In genomic region chr22:19984201-19984753, GRCh38 we compare ENCODE assay signal across 2 cellular contexts.
TF ChIP-seq lines count a peak whose summit lies in the region.

No MANE protein-coding gene starts in this region.

TF ChIP-seq in Ishikawa, 13 proteins besides CTCF, POLR2A, EP300 and RAD21:
- TF ChIP-seq TAF1 (IDR thresholded peaks at IDR 0.05; ENCODE audit: low read depth) (no peak), FOXM1 (IDR thresholded peaks at IDR 0.05; ENCODE audit: borderline replicate concordance, low read depth) (peak; percentile 51; the same call in 1 of the 2 replicates), CREB1 (IDR thresholded peaks at IDR 0.05; ENCODE audit: low read depth) (no peak), REST (IDR thresholded peaks at IDR 0.05; ENCODE audit: low read depth) (no peak), CEBPB (IDR thresholded peaks at IDR 0.05) (no peak), TCF12 (IDR thresholded peaks at IDR 0.05; ENCODE audit: low read depth) (peak; percentile 91), TEAD4 (IDR thresholded peaks at IDR 0.05) (peak; percentile 78), MAX (IDR thresholded peaks at IDR 0.05) (peak; percentile 63; the same call in 1 of the 2 replicates), NFIC (IDR thresholded peaks at IDR 0.05) (peak; percentile 65; the same call in 1 of the 2 replicates), YY1 (IDR thresholded peaks at IDR 0.05; ENCODE audit: low read depth) (no peak), ZBTB7A (IDR thresholded peaks at IDR 0.05; ENCODE audit: low read depth) (no peak; the same call in 1 of the 2 replicates), EGR1 (IDR thresholded peaks at IDR 0.05) (no peak), USF1 (IDR thresholded peaks at IDR 0.05) (no peak)

TF ChIP-seq in HepG2, 621 proteins besides CTCF, POLR2A, EP300 and RAD21:
- TF ChIP-seq MNT (IDR thresholded peaks at IDR 0.05): 0 out of 2 replicates have a peak, but pooled peaks have one; percentile 10
- TF ChIP-seq ZNF589 (CRISPR knock-in tag; conservative IDR thresholded peaks at IDR 0.05): no peak
- TF ChIP-seq ATF3 (CRISPR knock-in tag; IDR thresholded peaks at IDR 0.05): peak; percentile 46; the same call in 1 of the 2 replicates
- TF ChIP-seq FOSL2 (CRISPR knock-in tag; IDR thresholded peaks at IDR 0.05): peak; percentile 72
- peak; percentile 17; the same call in 1 of the 2 replicates for TF ChIP-seq JUN (CRISPR knock-in tag; IDR thresholded peaks at IDR 0.05)
- no peak for TF ChIP-seq ZNF414 (CRISPR knock-in tag; IDR thresholded peaks at IDR 0.05)
- TF ChIP-seq ZNF687 (CRISPR knock-in tag; IDR thresholded peaks at IDR 0.05): peak; percentile 27; the same call in 1 of the 2 replicates
